In genomic region chr1:112672009-112672408, GRCh38 we compare ENCODE assay signal across 13 cellular contexts. TPM values are rescaled to one million over a fixed set of nuclear protein-coding genes. Genes with fewer than 3 reads are reported as not detected.
A peak's percentile ranks its signal among the peaks of the same experiment; 100 is the strongest.
DNase-seq lines count a peak whose midpoint lies in the region; ATAC-seq and TF ChIP-seq lines count a peak whose summit lies in the region.
"Had no signal": no experiment of that assay in that cellular context is flagged by ENCODE, and none has a peak within 500 bp of the region (broad histone marks: within the 10 kb centered on the region; RNA-seq: fewer than 3 reads in every experiment).

No MANE protein-coding gene starts in this region.

- no peak for DNase-seq in activated naive CD8-positive, alpha-beta T cell treated with anti-CD3 and anti-CD28 coated beads, Interleukin-2, amount 10 ng/mL, durations not matched to agents 7 days and 5 days
- DNase-seq in natural killer cell treated with Interleukin-12 subunit alpha and Interleukin-12 subunit beta and Interleukin-15 and Interleukin-18, amount 100 ng/mL, for 72 hours (ENCODE audit: low spot score): no peak
- DNase-seq in HuH-7 (ENCODE audit: low spot score): no peak
- DNase-seq in tibial artery: no peak
- DNase-seq: activated CD4-positive, alpha-beta T cell treated with anti-CD3 and anti-CD28 coated beads, Interleukin-2, amount 10 ng/mL, durations not matched to agents 7 days and 5 days; esophagus squamous epithelium; GOT3; heart right ventricle; left cardiac atrium; NCI-H1105 treated with DMSO at 0.1 percent for 48 hours had no signal

- peaks cover 35% of the 10 kb centered on the region for H3K36me3 Mint-ChIP-seq in activated naive CD8-positive, alpha-beta T cell treated with anti-CD3 and anti-CD28 coated beads, Interleukin-2, amount 10 ng/mL, durations not matched to agents 7 days and 5 days
- peaks cover 42% of the 10 kb centered on the region for H3K36me3 Mint-ChIP-seq in natural killer cell treated with Interleukin-12 subunit alpha and Interleukin-12 subunit beta and Interleukin-15 and Interleukin-18, amount 100 ng/mL, for 72 hours

- no peak for TF ChIP-seq CTCF in HEK293 (tag by site-specific recombination; IDR thresholded peaks at IDR 0.05)
- TF ChIP-seq CTCF in tibial artery (IDR thresholded peaks at IDR 0.05): no peak

- H3K4me3 Mint-ChIP-seq in activated naive CD8-positive, alpha-beta T cell treated with anti-CD3 and anti-CD28 coated beads, Interleukin-2, amount 10 ng/mL, durations not matched to agents 7 days and 5 days: no peak overlapping the region
- no peak overlapping the region for H3K4me3 Mint-ChIP-seq in natural killer cell treated with Interleukin-12 subunit alpha and Interleukin-12 subunit beta and Interleukin-15 and Interleukin-18, amount 100 ng/mL, for 72 hours
- H3K4me3 Mint-ChIP-seq: activated CD4-positive, alpha-beta T cell treated with anti-CD3 and anti-CD28 coated beads, Interleukin-2, amount 10 ng/mL, durations not matched to agents 7 days and 5 days; dendritic cell treated with granulocyte-macrophage colony-stimulating factor and Interleukin-4, amounts not matched to agents 40 ng/mL and 50 ng/mL, for 4 days had no signal

- H3K27me3 Mint-ChIP-seq in activated naive CD8-positive, alpha-beta T cell treated with anti-CD3 and anti-CD28 coated beads, Interleukin-2, amount 10 ng/mL, durations not matched to agents 7 days and 5 days: no peaks in the 10 kb centered on the region
- H3K27me3 Mint-ChIP-seq in natural killer cell treated with Interleukin-12 subunit alpha and Interleukin-12 subunit beta and Interleukin-15 and Interleukin-18, amount 100 ng/mL, for 72 hours: no peaks in the 10 kb centered on the region
- H3K27me3 Mint-ChIP-seq: activated CD4-positive, alpha-beta T cell treated with anti-CD3 and anti-CD28 coated beads, Interleukin-2, amount 10 ng/mL, durations not matched to agents 7 days and 5 days had no signal

- no peaks in the 10 kb centered on the region for H3K9me3 Mint-ChIP-seq in activated naive CD8-positive, alpha-beta T cell treated with anti-CD3 and anti-CD28 coated beads, Interleukin-2, amount 10 ng/mL, durations not matched to agents 7 days and 5 days
- no peaks in the 10 kb centered on the region for H3K9me3 Mint-ChIP-seq in natural killer cell treated with Interleukin-12 subunit alpha and Interleukin-12 subunit beta and Interleukin-15 and Interleukin-18, amount 100 ng/mL, for 72 hours
- H3K9me3 Mint-ChIP-seq: activated CD4-positive, alpha-beta T cell treated with anti-CD3 and anti-CD28 coated beads, Interleukin-2, amount 10 ng/mL, durations not matched to agents 7 days and 5 days; dendritic cell treated with granulocyte-macrophage colony-stimulating factor and Interleukin-4, amounts not matched to agents 40 ng/mL and 50 ng/mL, for 4 days had no signal

- POLR2A ChIA-PET in HEK293 (lab: Yijun Ruan, JAX): interaction anchor here (6.0 kb wide), 1 partner anchor 29 kb away, joined by 91 read pairs; no protein-coding TSS in a partner anchor
- POLR2A ChIA-PET in activated naive CD8-positive, alpha-beta T cell treated with anti-CD3 and anti-CD28 coated beads, Interleukin-2, amount 10 ng/mL, durations not matched to agents 7 days and 5 days (lab: Charles Lee): interaction anchor here (1.0 to 3.9 kb wide), 2 partner anchors 32 to 52 kb away, joined by 5 to 26 read pairs; partner anchors contain the start of gene CAPZA1

- H3K27me3 ChIP-seq in tibial artery: no peaks in the 10 kb centered on the region
- H3K27me3 ChIP-seq: esophagus squamous epithelium, heart right ventricle had no signal

- H3K4me3 ChIP-seq in HEK293 (ENCODE audit: low read depth, low read length) (no peak overlapping the region), tibial artery (no peak overlapping the region)
- H3K4me3 ChIP-seq: esophagus squamous epithelium, heart right ventricle had no signal

- intact Hi-C loops in tibial artery (cut with DNase I; ENCODE audit: low total_unique reads): loop anchor here (5.0 kb wide), 1 partner anchor 55 kb away; the partner anchor contains the start of genes CAPZA1 and ST7L

- peaks cover 44% of the 10 kb centered on the region for H3K4me1 Mint-ChIP-seq in activated naive CD8-positive, alpha-beta T cell treated with anti-CD3 and anti-CD28 coated beads, Interleukin-2, amount 10 ng/mL, durations not matched to agents 7 days and 5 days
- peaks cover 57 to 58% of the 10 kb centered on the region in 2 donors for H3K4me1 Mint-ChIP-seq in natural killer cell treated with Interleukin-12 subunit alpha and Interleukin-12 subunit beta and Interleukin-15 and Interleukin-18, amount 100 ng/mL, for 72 hours (ENCODE audit: low read depth in 2 of 2)

- H3K36me3 ChIP-seq in HEK293 (ENCODE audit: control insufficient read depth in 2 of 2, insufficient read depth in 1 of 2, low read length in 2 of 2) (peaks cover 13 to 59% of the 10 kb centered on the region in 2 experiments; a peak in 2 of 3 replicates), tibial artery (peaks cover 19 to 52% (median 37%) of the 10 kb centered on the region in 3 donors)

- CTCF ChIA-PET in HEK293 (lab: Yijun Ruan, JAX): interaction anchor here (0.7 to 1.3 kb wide), 6 partner anchors 22 to 1204 kb away, joined by 3 to 4 read pairs (median 3); no protein-coding TSS in a partner anchor

- no peak overlapping the region for H3K27ac ChIP-seq in HEK293 (ENCODE audit: extremely low read depth, low read depth, low read length)
- H3K27ac ChIP-seq in tibial artery: no peak overlapping the region
- H3K27ac ChIP-seq: esophagus squamous epithelium, KMS-11 had no signal

- no peak for ATAC-seq in activated naive CD8-positive, alpha-beta T cell treated with anti-CD3 and anti-CD28 coated beads, Interleukin-2, amount 10 ng/mL, durations not matched to agents 7 days and 5 days (ENCODE audit: low read depth)
- ATAC-seq in natural killer cell treated with Interleukin-12 subunit alpha and Interleukin-12 subunit beta and Interleukin-15 and Interleukin-18, amount 100 ng/mL, for 72 hours: no peak
- ATAC-seq: heart right ventricle, left cardiac atrium had no signal

- H3K9me3 ChIP-seq in HEK293 (ENCODE audit: control insufficient read depth, insufficient read depth, low read depth, low read length) (no peaks in the 10 kb centered on the region), tibial artery (no peaks in the 10 kb centered on the region)
- H3K9me3 ChIP-seq: esophagus squamous epithelium, heart right ventricle had no signal

- H3K4me1 ChIP-seq in HEK293 (ENCODE audit: control insufficient read depth, insufficient read depth, low read length): peaks cover 5% of the 10 kb centered on the region; the same call in 1 of the 2 replicates
- H3K4me1 ChIP-seq in tibial artery: peaks cover 0 to 28% (median 15%) of the 10 kb centered on the region in 4 donors

- peak overlapping the region; percentile 12 for H3K27ac Mint-ChIP-seq in activated naive CD8-positive, alpha-beta T cell treated with anti-CD3 and anti-CD28 coated beads, Interleukin-2, amount 10 ng/mL, durations not matched to agents 7 days and 5 days
- H3K27ac Mint-ChIP-seq in natural killer cell treated with Interleukin-12 subunit alpha and Interleukin-12 subunit beta and Interleukin-15 and Interleukin-18, amount 100 ng/mL, for 72 hours: peak overlapping the region; percentile 69 to 83
- H3K27ac Mint-ChIP-seq: activated CD4-positive, alpha-beta T cell treated with anti-CD3 and anti-CD28 coated beads, Interleukin-2, amount 10 ng/mL, durations not matched to agents 7 days and 5 days; dendritic cell treated with granulocyte-macrophage colony-stimulating factor and Interleukin-4, amounts not matched to agents 40 ng/mL and 50 ng/mL, for 4 days had no signal

TF ChIP-seq in HEK293, 187 proteins besides CTCF, POLR2A, EP300 and RAD21:
- TF ChIP-seq ZNF677 (tag by site-specific recombination; IDR thresholded peaks at IDR 0.05) (peak; percentile 45; the same call in 1 of the 2 replicates), BCL11B (tag by site-specific recombination; IDR thresholded peaks at IDR 0.05; ENCODE audit: low read depth) (no peak)

RNA-seq across cellular contexts. Expression of gene MOV10, which starts 2.5 kb away (rescaled TPM):
- 100 to 1,000 TPM; 124 to 130 TPM for total RNA-seq in activated naive CD8-positive, alpha-beta T cell treated with anti-CD3 and anti-CD28 coated beads, Interleukin-2, amount 10 ng/mL, durations not matched to agents 7 days and 5 days
- 10 to 100 TPM; 71.0 to 78.0 TPM for total RNA-seq in natural killer cell treated with Interleukin-12 subunit alpha and Interleukin-12 subunit beta and Interleukin-15 and Interleukin-18, amount 100 ng/mL, for 72 hours

RNA-seq across cellular contexts. Expression of gene RHOC, which starts 34.9 kb away (rescaled TPM):
- total RNA-seq in activated naive CD8-positive, alpha-beta T cell treated with anti-CD3 and anti-CD28 coated beads, Interleukin-2, amount 10 ng/mL, durations not matched to agents 7 days and 5 days: 10 to 100 TPM; 81.2 to 85.5 TPM
- 100 to 1,000 TPM in 1 of 2 donors, 10 to 100 TPM in 1; 77.2 to 132 TPM for total RNA-seq in natural killer cell treated with Interleukin-12 subunit alpha and Interleukin-12 subunit beta and Interleukin-15 and Interleukin-18, amount 100 ng/mL, for 72 hours

RNA-seq across cellular contexts. Expression of gene PPM1J, which starts 43.1 kb away (rescaled TPM):
- under 1 TPM in 1 of 2 experiments, not detected in 1; 0.25 TPM for total RNA-seq in activated naive CD8-positive, alpha-beta T cell treated with anti-CD3 and anti-CD28 coated beads, Interleukin-2, amount 10 ng/mL, durations not matched to agents 7 days and 5 days
- not detected for total RNA-seq in natural killer cell treated with Interleukin-12 subunit alpha and Interleukin-12 subunit beta and Interleukin-15 and Interleukin-18, amount 100 ng/mL, for 72 hours
- total RNA-seq: activated CD4-positive, alpha-beta T cell treated with anti-CD3 and anti-CD28 coated beads, Interleukin-2, amount 10 ng/mL, durations not matched to agents 7 days and 5 days had no signal

RNA-seq across cellular contexts. Expression of gene CAPZA1, which starts 52.4 kb away (rescaled TPM):
- total RNA-seq in activated naive CD8-positive, alpha-beta T cell treated with anti-CD3 and anti-CD28 coated beads, Interleukin-2, amount 10 ng/mL, durations not matched to agents 7 days and 5 days: 100 to 1,000 TPM; 248 to 251 TPM
- 100 to 1,000 TPM; 213 to 259 TPM for total RNA-seq in natural killer cell treated with Interleukin-12 subunit alpha and Interleukin-12 subunit beta and Interleukin-15 and Interleukin-18, amount 100 ng/mL, for 72 hours

RNA-seq across cellular contexts. Expression of gene ST7L, which starts 53.1 kb away (rescaled TPM):
- 10 to 100 TPM; 15.4 to 16.5 TPM for total RNA-seq in activated naive CD8-positive, alpha-beta T cell treated with anti-CD3 and anti-CD28 coated beads, Interleukin-2, amount 10 ng/mL, durations not matched to agents 7 days and 5 days
- 10 to 100 TPM; 11.9 to 19.2 TPM for total RNA-seq in natural killer cell treated with Interleukin-12 subunit alpha and Interleukin-12 subunit beta and Interleukin-15 and Interleukin-18, amount 100 ng/mL, for 72 hours
